In genomic region chr14:92512807-92513203, GRCh38 we compare ENCODE assay signal across 8 cellular contexts. TPM values are rescaled to one million over a fixed set of nuclear protein-coding genes. Genes with fewer than 3 reads are reported as not detected.
A peak's percentile ranks its signal among the peaks of the same experiment; 100 is the strongest.
DNase-seq lines count a peak whose midpoint lies in the region; ATAC-seq and TF ChIP-seq lines count a peak whose summit lies in the region.

No MANE protein-coding gene starts in this region.

- POLR2A ChIA-PET in CD8-positive, alpha-beta memory T cell (lab: Charles Lee): interaction anchor here (0.7 to 1.2 kb wide), 3 partner anchors 10 to 391 kb away, joined by 3 to 4 read pairs (median 3); partner anchors contain the start of genes CPSF2 and NDUFB1
- POLR2A ChIA-PET in Panc1 (lab: Charles Lee): no interaction called here

- H3K27ac ChIP-seq in CD8-positive, alpha-beta memory T cell (ENCODE audit: low read depth, low read length): peak overlapping the region; percentile 67
- H3K27ac ChIP-seq in Panc1 (ENCODE audit: low read length) (no peak overlapping the region), esophagus (ENCODE audit: low read depth in 2 of 2, low read length in 1 of 2) (peak overlapping the region; percentile 72 to 81), ovary (peak overlapping the region in 1 of 2 donors; percentile 76)

- H3K27me3 Mint-ChIP-seq in CD8-positive, alpha-beta memory T cell: no peaks in the 10 kb centered on the region

- no peaks in the 10 kb centered on the region for H3K9me3 Mint-ChIP-seq in CD8-positive, alpha-beta memory T cell

- no peak for ATAC-seq in Panc1
- ATAC-seq in GM18511 (IDR thresholded peaks at IDR 0.05; ENCODE audit: unreplicated experiment): no peak
- ATAC-seq in HG03280 (IDR thresholded peaks at IDR 0.05; ENCODE audit: unreplicated experiment): no peak

- H3K9me3 ChIP-seq in CD8-positive, alpha-beta memory T cell (ENCODE audit: low read length): no peaks in the 10 kb centered on the region
- H3K9me3 ChIP-seq in Panc1 (ENCODE audit: control insufficient read depth, insufficient read depth, low read depth, low read length): no peaks in the 10 kb centered on the region
- H3K9me3 ChIP-seq in esophagus (ENCODE audit: control insufficient read depth in 2 of 2, insufficient read depth in 1 of 2, low read depth in 1 of 2, low read length in 1 of 2): peaks cover 0 to 2% of the 10 kb centered on the region in 2 donors
- no peaks in the 10 kb centered on the region for H3K9me3 ChIP-seq in ovary

- peak overlapping the region; percentile 3 to 98 (median 84) for H3K27ac Mint-ChIP-seq in CD8-positive, alpha-beta memory T cell

- H3K4me1 Mint-ChIP-seq in CD8-positive, alpha-beta memory T cell: peaks cover 42 to 57% (median 46%) of the 10 kb centered on the region in 3 donors

- no peak for TF ChIP-seq EP300 in ovary (IDR thresholded peaks at IDR 0.05)

- DNase-seq in CD8-positive, alpha-beta memory T cell: no peak
- DNase-seq in Panc1 (ENCODE audit: low read depth, low spot score) (no peak), ovary (no peak), kidney glomerular epithelial cell (lab: John Stamatoyannopoulos, UW) (no peak)
- no peak for DNase-seq in stimulated activated CD4-positive, alpha-beta T cell treated with anti-CD3 and anti-CD28 coated beads, Interleukin-2, amount 100 ng/mL, for 24 hours

- 65 to 69% methylated on average over 9 of the region's 9 CpGs for WGBS in esophagus, 2 donors
- WGBS in ovary, 3 donors: 57 to 77% (median 67%) methylated on average over 9 of the region's 9 CpGs

- no TSS peak for BruUV-seq in Panc1 (replicated peaks; lab: Mats Ljungman, UMichigan)

- CTCF ChIA-PET in CD8-positive, alpha-beta memory T cell (lab: Charles Lee): interaction anchor here (1.1 to 1.6 kb wide), 2 partner anchors 31 to 168 kb away, joined by 3 to 6 read pairs; no protein-coding TSS in a partner anchor
- CTCF ChIA-PET in Panc1 (lab: Charles Lee): no interaction called here

- H3K36me3 Mint-ChIP-seq in CD8-positive, alpha-beta memory T cell: peaks cover 0 to 3% (median 0%) of the 10 kb centered on the region in 3 donors

- TF ChIP-seq POLR2A in ovary (IDR thresholded peaks at IDR 0.05): no peak

- peak overlapping the region; percentile 67 to 88 (median 83) for H3K4me3 Mint-ChIP-seq in CD8-positive, alpha-beta memory T cell

- peak overlapping the region; percentile 74 for H3K4me3 ChIP-seq in CD8-positive, alpha-beta memory T cell (ENCODE audit: low read length)
- H3K4me3 ChIP-seq in Panc1 (ENCODE audit: low read depth in 2 of 2, low read length in 2 of 2) (peak overlapping the region; percentile 55), esophagus (ENCODE audit: low read depth in 1 of 2, low read length in 2 of 2) (peak overlapping the region; percentile 68 to 75), ovary (peak overlapping the region; percentile 55)

- H3K27me3 ChIP-seq in CD8-positive, alpha-beta memory T cell (ENCODE audit: insufficient read depth, low read length, poor library complexity, severe bottlenecking): no peaks in the 10 kb centered on the region
- H3K27me3 ChIP-seq in Panc1 (ENCODE audit: control insufficient read depth, insufficient read depth, low read length) (no peaks in the 10 kb centered on the region), esophagus (ENCODE audit: control insufficient read depth in 1 of 2, insufficient read depth in 2 of 2, low read length in 2 of 2) (no peaks in the 10 kb centered on the region), ovary (no peaks in the 10 kb centered on the region)

- H3K36me3 ChIP-seq in CD8-positive, alpha-beta memory T cell (ENCODE audit: insufficient read depth, low read length): no peaks in the 10 kb centered on the region
- H3K36me3 ChIP-seq in Panc1 (ENCODE audit: control insufficient read depth, insufficient read depth, low read length) (no peaks in the 10 kb centered on the region), esophagus (ENCODE audit: control insufficient read depth in 2 of 2, insufficient read depth in 2 of 2, low read length in 1 of 2) (no peaks in the 10 kb centered on the region), ovary (no peaks in the 10 kb centered on the region)

- TF ChIP-seq CTCF in Panc1 (IDR thresholded peaks at IDR 0.05): no peak
- no peak for TF ChIP-seq CTCF in ovary (IDR thresholded peaks at IDR 0.05)

- peaks cover 44% of the 10 kb centered on the region for H3K4me1 ChIP-seq in CD8-positive, alpha-beta memory T cell (ENCODE audit: insufficient read depth, low read length)
- H3K4me1 ChIP-seq in Panc1 (ENCODE audit: control insufficient read depth, insufficient read depth, low read length) (peaks cover 7% of the 10 kb centered on the region), esophagus (ENCODE audit: control insufficient read depth in 2 of 2, insufficient read depth in 2 of 2, low read length in 1 of 2) (peaks cover 0 to 10% of the 10 kb centered on the region in 2 donors), ovary (ENCODE audit: insufficient read depth) (peaks cover 7% of the 10 kb centered on the region)

- in situ Hi-C loops in Panc1 (cut with HindIII; ENCODE audit: low pct_unique_long_range_greater_than_20kb, low sequenced_read_pairs): no loop called here

- intact Hi-C loops in Panc1 (cut with micrococcal nuclease; ENCODE audit: unreplicated experiment): no loop called here
- intact Hi-C loops in ovary (cut with DNase I): no loop called here

RNA-seq across cellular contexts. Expression of gene RIN3, which starts 0.8 kb away (rescaled TPM):
- 10 to 100 TPM; 46.0 to 47.4 TPM for total RNA-seq in CD8-positive, alpha-beta memory T cell
- polyA plus RNA-seq in CD8-positive, alpha-beta memory T cell: 31.9 TPM
- total RNA-seq in Panc1 (2021; ENCODE audit: unreplicated experiment): 10.9 TPM
- polyA plus RNA-seq in Panc1 (2012; ENCODE audit: insufficient read length): 11.1 TPM
- 1 to 10 TPM; 4.8 to 7.3 TPM for polyA plus RNA-seq in esophagus
- 10 to 100 TPM in 5 of 7 donors, 1 to 10 TPM in 2; 6.2 to 27.9 (median 17.0) TPM for total RNA-seq in ovary
- 1 to 10 TPM; 3.8 to 8.1 TPM for polyA plus RNA-seq in ovary
